Comparison of ENCODE assay signal across 18 cellular contexts in genomic region chr1:119626146-119626545, GRCh38. TPM values are rescaled to one million over a fixed set of nuclear protein-coding genes. Genes with fewer than 3 reads are reported as not detected.
A peak's percentile ranks its signal among the peaks of the same experiment; 100 is the strongest.
DNase-seq lines count a peak whose midpoint lies in the region; ATAC-seq and TF ChIP-seq lines count a peak whose summit lies in the region.
"Had no signal": no experiment of that assay in that cellular context is flagged by ENCODE, and none has a peak within 500 bp of the region (broad histone marks: within the 10 kb centered on the region; RNA-seq: fewer than 3 reads in every experiment).

No MANE protein-coding gene starts in this region.

- H3K36me3 ChIP-seq in ascending aorta (peaks cover 4 to 18% of the 10 kb centered on the region in 2 donors), prostate gland (peaks cover 0 to 12% of the 10 kb centered on the region in 2 donors)

- H3K27ac ChIP-seq in right cardiac atrium (ENCODE audit: low read length) (peak overlapping the region; percentile 30), ascending aorta (peak overlapping the region; percentile 58 to 66), prostate gland (peak overlapping the region in 1 of 2 donors; percentile 70)
- H3K27ac ChIP-seq: A549 had no signal

- DNase-seq in right cardiac atrium (no peak), left ventricle myocardium superior (no peak), ascending aorta (ENCODE audit: low spot score in 2 of 2) (no peak), prostate gland (ENCODE audit: low spot score) (peak; percentile 60), putamen (ENCODE audit: low spot score) (no peak), CD1c-positive myeloid dendritic cell (ENCODE audit: extremely low spot score) (no peak)
- DNase-seq: C1 segment of cervical spinal cord, Calu3, H9, KG1, MM.1S, NCI-H2029, NCI-H524 treated with DMSO at 0.1 percent for 48 hours, NCI-H774, SK-N-SH had no signal

- intact Hi-C loops in right cardiac atrium (cut with DNase I) (no loop called here), left ventricle myocardium superior (cut with micrococcal nuclease) (no loop called here), ascending aorta (cut with DNase I) (no loop called here), prostate gland (cut with DNase I) (no loop called here)

- H3K27me3 ChIP-seq in right cardiac atrium (ENCODE audit: control insufficient read depth, insufficient read depth) (no peaks in the 10 kb centered on the region), ascending aorta (no peaks in the 10 kb centered on the region), prostate gland (replicated peaks; ENCODE audit: insufficient read depth) (no peaks in the 10 kb centered on the region)

- H3K9me3 ChIP-seq in right cardiac atrium (ENCODE audit: control insufficient read depth, low read length) (no peaks in the 10 kb centered on the region), ascending aorta (no peaks in the 10 kb centered on the region), prostate gland (no peaks in the 10 kb centered on the region)
- H3K9me3 ChIP-seq: A549, SK-N-SH had no signal

- TF ChIP-seq POLR2A in prostate gland (IDR thresholded peaks at IDR 0.05): no peak

- H3K4me3 ChIP-seq in right cardiac atrium (ENCODE audit: low read length) (no peak overlapping the region), ascending aorta (no peak overlapping the region), prostate gland (no peak overlapping the region)
- H3K4me3 ChIP-seq: A549, GM23338 had no signal

- H3K4me1 ChIP-seq in right cardiac atrium (ENCODE audit: control insufficient read depth, insufficient read depth, low read length) (peaks cover 5% of the 10 kb centered on the region), ascending aorta (peaks cover 8 to 12% of the 10 kb centered on the region in 2 donors), prostate gland (replicated peaks) (peaks cover 12% of the 10 kb centered on the region)
- H3K4me1 ChIP-seq: A549 had no signal

- TF ChIP-seq CTCF in ascending aorta (IDR thresholded peaks at IDR 0.05) (no peak), prostate gland (IDR thresholded peaks at IDR 0.05) (no peak)

- ATAC-seq in right cardiac atrium (no peak), left ventricle myocardium superior (no peak), HG03520 (IDR thresholded peaks at IDR 0.05; ENCODE audit: unreplicated experiment) (no peak)
- ATAC-seq: A549, GM23338 had no signal

- 91% methylated on average over 3 of the region's 3 CpGs for WGBS in right cardiac atrium
- WGBS in prostate gland: 59% methylated on average over 3 of the region's 3 CpGs

RNA-seq across cellular contexts. Expression of gene ZNF697, which starts 21.9 kb away (rescaled TPM):
- total RNA-seq in right cardiac atrium (10 to 100 TPM; 10.6 to 14.8 (median 10.8) TPM), left ventricle myocardium superior (11.5 TPM), ascending aorta (0.11 TPM), prostate gland (10 to 100 TPM; 17.4 to 25.6 TPM)
- 4.3 TPM for polyA plus RNA-seq in right cardiac atrium

Comparison
In these comparisons a context has a peak if more than half of its experiments do, and no peak if none do; other contexts are left out.
1. RNA of gene ZNF697, which starts 21.9 kb away (total RNA-seq): 17.4 to 25.6 TPM in prostate gland, 11.5 TPM in left ventricle myocardium superior (single experiment) and 10.6 to 14.8 TPM in right cardiac atrium; 0.11 TPM in ascending aorta (single experiment); every median in the first group is over 10 times any median in the second.